ENCODE assay signal across 8 cellular contexts in the genomic region with DNA sequence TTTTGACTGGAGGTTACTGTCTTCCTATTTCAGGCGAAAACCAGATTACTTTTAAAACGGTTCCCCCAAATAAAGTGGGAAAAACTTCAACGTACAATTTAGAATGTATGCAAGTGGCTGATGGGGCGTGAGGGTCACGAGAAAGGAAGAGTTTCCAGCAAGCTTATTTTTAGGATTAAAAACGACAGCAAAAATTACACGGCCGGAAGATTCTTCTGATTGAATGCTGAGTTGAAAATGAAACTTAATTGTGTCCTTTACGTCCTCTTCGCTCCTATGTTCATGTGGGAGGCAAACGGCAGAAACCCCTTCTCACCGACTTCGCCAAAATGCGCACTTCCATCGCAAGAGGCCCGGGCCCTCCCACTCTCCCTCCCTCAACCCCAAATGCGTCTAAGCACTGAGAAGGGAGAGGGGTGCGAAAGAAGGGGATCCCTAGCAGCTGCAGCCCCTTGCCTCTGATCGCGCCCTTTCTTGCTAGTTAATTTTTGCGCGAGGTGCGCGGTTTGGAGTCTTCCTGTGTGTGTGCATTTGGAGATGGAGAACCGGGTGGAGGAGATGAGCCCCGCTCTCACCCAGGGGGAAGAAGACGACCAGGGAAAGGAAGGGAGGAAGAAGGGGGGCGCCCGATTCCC. TPM values are rescaled to one million over a fixed set of nuclear protein-coding genes. Genes with fewer than 3 reads are reported as not detected.
DNase-seq lines count a peak whose midpoint lies in the region; ATAC-seq and TF ChIP-seq lines count a peak whose summit lies in the region.

No MANE protein-coding gene starts in this region.

- peak overlapping the region; percentile 79 to 100 (median 94) for H3K4me3 ChIP-seq in esophagus muscularis mucosa

- H3K27ac Mint-ChIP-seq in stimulated activated naive B cell treated with anti-CD40 and anti-IgM and Interleukin-4, amounts not matched to agents 10 μg/mL and 1 μg/mL and 100 μg/mL, for 72 hours: peak overlapping the region; percentile 100

- no peaks in the 10 kb centered on the region for H3K9me3 ChIP-seq in esophagus muscularis mucosa

- peaks cover 2 to 3% of the 10 kb centered on the region in 2 donors for H3K9me3 Mint-ChIP-seq in stimulated activated naive B cell treated with anti-CD40 and anti-IgM and Interleukin-4, amounts not matched to agents 10 μg/mL and 1 μg/mL and 100 μg/mL, for 72 hours

- DNase-seq in GM13977 (ENCODE audit: low spot score) (peak; percentile 51), NCI-H774 (lab: John Stamatoyannopoulos, UW) (peak; percentile 30), activated T-cell treated with anti-CD3 and anti-CD28 coated beads for 48 hours (ENCODE audit: low read depth) (peak; percentile 45), esophagus muscularis mucosa (ENCODE audit: extremely low spot score) (no peak), myocyte (ENCODE audit: low read depth) (peak; percentile 51), KBM-7 (no peak)
- DNase-seq in stimulated activated naive B cell treated with anti-CD40 and anti-IgM and Interleukin-4, amounts not matched to agents 10 μg/mL and 1 μg/mL and 100 μg/mL, for 72 hours: peak; percentile 75

- TF ChIP-seq CTCF in GM13977 (IDR thresholded peaks at IDR 0.05; ENCODE audit: extremely low read depth, insufficient read depth, missing control alignments): no peak
- no peak for TF ChIP-seq CTCF in esophagus muscularis mucosa (IDR thresholded peaks at IDR 0.05)

- intact Hi-C loops in esophagus muscularis mucosa (cut with DNase I): loop anchor here (2.0 to 5.0 kb wide), 2 partner anchors 133 to 148 kb away; partner anchors contain the start of gene IFT57

- peak; percentile 13 for ATAC-seq in HG02798 (IDR thresholded peaks at IDR 0.05; ENCODE audit: poor library complexity, unreplicated experiment)
- ATAC-seq in stimulated activated naive B cell treated with anti-CD40 and anti-IgM and Interleukin-4, amounts not matched to agents 10 μg/mL and 1 μg/mL and 100 μg/mL, for 72 hours (replicated peaks): peak; percentile 58

- 0% methylated on average over 24 of the region's 29 CpGs for WGBS in esophagus muscularis mucosa

- no peak for TF ChIP-seq EP300 in esophagus muscularis mucosa (IDR thresholded peaks at IDR 0.05)

- H3K36me3 ChIP-seq in esophagus muscularis mucosa: no peaks in the 10 kb centered on the region

- H3K27ac ChIP-seq in esophagus muscularis mucosa (replicated peaks in 1 of 4): peak overlapping the region; percentile 91 to 96 (median 94)

- in situ Hi-C loops in GM13977 (cut with MboI; ENCODE audit: low pct_unique_long_range_greater_than_20kb, low sequenced_read_pairs, unreplicated experiment) (no loop called here), KBM-7 (cut with MboI; ENCODE audit: low pct_unique_long_range_greater_than_20kb, low sequenced_read_pairs) (no loop called here)

- H3K4me1 ChIP-seq in esophagus muscularis mucosa: peaks cover 3 to 54% (median 39%) of the 10 kb centered on the region in 4 donors

- H3K27me3 ChIP-seq in esophagus muscularis mucosa: no peaks in the 10 kb centered on the region

- H3K27me3 Mint-ChIP-seq in stimulated activated naive B cell treated with anti-CD40 and anti-IgM and Interleukin-4, amounts not matched to agents 10 μg/mL and 1 μg/mL and 100 μg/mL, for 72 hours: no peaks in the 10 kb centered on the region

- H3K4me3 Mint-ChIP-seq in stimulated activated naive B cell treated with anti-CD40 and anti-IgM and Interleukin-4, amounts not matched to agents 10 μg/mL and 1 μg/mL and 100 μg/mL, for 72 hours: peak overlapping the region; percentile 97 to 100

- H3K36me3 Mint-ChIP-seq in stimulated activated naive B cell treated with anti-CD40 and anti-IgM and Interleukin-4, amounts not matched to agents 10 μg/mL and 1 μg/mL and 100 μg/mL, for 72 hours: peaks cover 9 to 26% of the 10 kb centered on the region in 2 donors

- H3K4me1 Mint-ChIP-seq in stimulated activated naive B cell treated with anti-CD40 and anti-IgM and Interleukin-4, amounts not matched to agents 10 μg/mL and 1 μg/mL and 100 μg/mL, for 72 hours: peaks cover 27 to 31% of the 10 kb centered on the region in 2 donors

- TF ChIP-seq POLR2A in esophagus muscularis mucosa (IDR thresholded peaks at IDR 0.05; ENCODE audit: low read depth): no peak

RNA-seq across cellular contexts. Expression of gene CD47, which starts 0.6 kb away (rescaled TPM):
- 10 to 100 TPM; 31.6 to 57.7 (median 49.7) TPM for total RNA-seq in esophagus muscularis mucosa
- total RNA-seq in myocyte: 58.7 and 74.2 TPM in 2 replicates
- 29.4 TPM for polyA plus RNA-seq in myocyte (2012)

Comparison
In these comparisons a context has a peak if more than half of its experiments do, and no peak if none do; other contexts are left out.
1. DNase-seq: peak in GM13977 (single experiment), NCI-H774 (single experiment), activated T-cell treated with anti-CD3 and anti-CD28 coated beads for 48 hours (single experiment), myocyte (single experiment) and stimulated activated naive B cell treated with anti-CD40 and anti-IgM and Interleukin-4, amounts not matched to agents 10 μg/mL and 1 μg/mL and 100 μg/mL, for 72 hours (single experiment); none in esophagus muscularis mucosa (single experiment) and KBM-7 (single experiment).